9 cellular contexts compared by ENCODE assay signal in genomic region chr2:19868224-19868623, GRCh38. TPM values are rescaled to one million over a fixed set of nuclear protein-coding genes. Genes with fewer than 3 reads are reported as not detected.
DNase-seq lines count a peak whose midpoint lies in the region; ATAC-seq and TF ChIP-seq lines count a peak whose summit lies in the region.
"Had no signal": no experiment of that assay in that cellular context is flagged by ENCODE, and none has a peak within 500 bp of the region (broad histone marks: within the 10 kb centered on the region; RNA-seq: fewer than 3 reads in every experiment).

No MANE protein-coding gene starts in this region.

- peak; percentile 8 for ATAC-seq in HG03103 (IDR thresholded peaks at IDR 0.05; ENCODE audit: low read depth, unreplicated experiment)
- no peak for ATAC-seq in effector memory CD8-positive, alpha-beta T cell (replicated peaks)

- H3K27me3 Mint-ChIP-seq in effector memory CD8-positive, alpha-beta T cell: peaks cover 0 to 7% of the 10 kb centered on the region in 2 donors

- POLR2A ChIA-PET in PC-9 (lab: Charles Lee; ENCODE audit: unreplicated experiment): no interaction called here

- CTCF ChIA-PET in PC-9 (lab: Charles Lee): no interaction called here

- peak overlapping the region; percentile 98 to 99 for H3K27ac Mint-ChIP-seq in effector memory CD8-positive, alpha-beta T cell

- H3K4me3 ChIP-seq in GM06990 (replicated peaks; ENCODE audit: low read depth, low read length) (peak overlapping the region; percentile 70), ovary (peak overlapping the region; percentile 40), adrenal gland (peak overlapping the region in 2 of 4 donors; percentile 15 to 62), PC-9 (no peak overlapping the region)

- H3K27ac ChIP-seq in ovary (no peak overlapping the region), adrenal gland (no peak overlapping the region), PC-9 (no peak overlapping the region)

- no TSS peak for BruUV-seq in PC-9 (replicated peaks; lab: Mats Ljungman, UMichigan)

- H3F3A ChIP-seq in PC-9 (ENCODE audit: insufficient read depth, low read depth): no peaks in the 10 kb centered on the region

- intact Hi-C loops in ovary (cut with DNase I) (loop anchor here in 3 of 4 donors (5.0 to 10.0 kb wide), 5 partner anchors 506 to 1483 kb away; no protein-coding TSS in a partner anchor), adrenal gland (cut with DNase I) (loop anchor here in 1 of 2 donors (10.0 kb wide), 2 partner anchors 513 to 1113 kb away; partner anchors contain the start of gene OSR1), PC-9 (cut with micrococcal nuclease; ENCODE audit: unreplicated experiment) (no loop called here)

- TF ChIP-seq EP300 in ovary (IDR thresholded peaks at IDR 0.05): no peak

- WGBS in ovary, 3 donors: 65 to 71% (median 69%) methylated on average over 7 of the region's 7 CpGs
- 79 to 80% (median 80%) methylated on average over 7 of the region's 7 CpGs for WGBS in adrenal gland, 4 donors

- TF ChIP-seq POLR2A in ovary (IDR thresholded peaks at IDR 0.05) (no peak), adrenal gland (IDR thresholded peaks at IDR 0.05) (no peak)

- no peaks in the 10 kb centered on the region for H3K9me2 ChIP-seq in PC-9 (ENCODE audit: insufficient read depth)

- no peak for DNase-seq in GM06990 (ENCODE audit: extremely low read depth, insufficient read length)
- DNase-seq in effector memory CD8-positive, alpha-beta T cell: no peak
- DNase-seq in ovary: no peak
- no peak for DNase-seq in adrenal gland
- no peak for DNase-seq in PC-9
- DNase-seq in activated CD4-positive, CD25-positive, alpha-beta regulatory T cell treated with anti-CD3 and anti-CD28 coated beads, Interleukin-2, amount 50 U/mL, for 72 hours: no peak
- no peak for DNase-seq in NCI-H2196 treated with DMSO at 0.1 percent for 48 hours (lab: John Stamatoyannopoulos, UW; ENCODE audit: unreplicated experiment)
- DNase-seq: NCI-H2081 had no signal

- TF ChIP-seq CTCF in GM06990 (IDR thresholded peaks at IDR 0.05; ENCODE audit: insufficient read depth, low read length, poor library complexity, severe bottlenecking) (no peak), ovary (IDR thresholded peaks at IDR 0.05) (no peak), adrenal gland (IDR thresholded peaks at IDR 0.05) (no peak), PC-9 (conservative IDR thresholded peaks at IDR 0.05) (no peak)

- H3K27me3 ChIP-seq in GM06990 (replicated peaks; ENCODE audit: control insufficient read depth, insufficient read depth, low read length): no peaks in the 10 kb centered on the region
- no peaks in the 10 kb centered on the region for H3K27me3 ChIP-seq in ovary
- H3K27me3 ChIP-seq in adrenal gland: no peaks in the 10 kb centered on the region
- no peaks in the 10 kb centered on the region for H3K27me3 ChIP-seq in PC-9 (ENCODE audit: insufficient read depth, low read depth)

- no peak overlapping the region for H3K4me2 ChIP-seq in PC-9

- peaks cover 8% of the 10 kb centered on the region for H3K36me3 Mint-ChIP-seq in effector memory CD8-positive, alpha-beta T cell (ENCODE audit: insufficient read depth)

- H3K4me1 ChIP-seq in ovary (ENCODE audit: insufficient read depth) (peaks cover 2% of the 10 kb centered on the region), adrenal gland (replicated peaks in 1 of 2) (peaks cover 4 to 10% of the 10 kb centered on the region in 2 donors), PC-9 (replicated peaks; ENCODE audit: insufficient read depth) (no peaks in the 10 kb centered on the region)

- no peaks in the 10 kb centered on the region for H3K79me2 ChIP-seq in PC-9 (ENCODE audit: low read depth)

- H3K9me3 ChIP-seq in ovary (no peaks in the 10 kb centered on the region), adrenal gland (replicated peaks in 1 of 3) (no peaks in the 10 kb centered on the region), PC-9 (ENCODE audit: insufficient read depth, low read depth) (no peaks in the 10 kb centered on the region)

- no peak overlapping the region for H2AFZ ChIP-seq in PC-9

- H3K4me3 Mint-ChIP-seq in effector memory CD8-positive, alpha-beta T cell: peak overlapping the region; percentile 96 to 98

- H3K4me1 Mint-ChIP-seq in effector memory CD8-positive, alpha-beta T cell (ENCODE audit: low read depth in 2 of 2): peaks cover 21% of the 10 kb centered on the region in 2 donors

- no peaks in the 10 kb centered on the region for H4K20me1 ChIP-seq in PC-9 (ENCODE audit: insufficient read depth)

- H3K36me3 ChIP-seq in GM06990 (ENCODE audit: control insufficient read depth, insufficient read depth, low read length): peaks cover 1% of the 10 kb centered on the region
- no peaks in the 10 kb centered on the region for H3K36me3 ChIP-seq in ovary
- no peaks in the 10 kb centered on the region for H3K36me3 ChIP-seq in adrenal gland (replicated peaks in 1 of 2)
- H3K36me3 ChIP-seq in PC-9 (ENCODE audit: low read depth): no peaks in the 10 kb centered on the region

- H3K9me3 Mint-ChIP-seq in effector memory CD8-positive, alpha-beta T cell: no peaks in the 10 kb centered on the region

RNA-seq across cellular contexts. Expression of gene TTC32, which starts 33.6 kb away (rescaled TPM):
- total RNA-seq in ovary (10 to 100 TPM; 11.9 to 21.0 (median 16.8) TPM), adrenal gland (10 to 100 TPM in 3 of 8 donors, 1 to 10 TPM in 5; 2.1 to 21.7 (median 8.5) TPM), PC-9 (2021) (27.9 and 36.2 TPM in 2 replicates)
- polyA plus RNA-seq in ovary (10 to 100 TPM in 1 of 2 donors, 1 to 10 TPM in 1; 9.6 to 30.1 TPM), adrenal gland (10 to 100 TPM; 10.0 to 43.9 (median 34.3) TPM)
